1 cellular context compared by ENCODE assay signal in the genomic region with DNA sequence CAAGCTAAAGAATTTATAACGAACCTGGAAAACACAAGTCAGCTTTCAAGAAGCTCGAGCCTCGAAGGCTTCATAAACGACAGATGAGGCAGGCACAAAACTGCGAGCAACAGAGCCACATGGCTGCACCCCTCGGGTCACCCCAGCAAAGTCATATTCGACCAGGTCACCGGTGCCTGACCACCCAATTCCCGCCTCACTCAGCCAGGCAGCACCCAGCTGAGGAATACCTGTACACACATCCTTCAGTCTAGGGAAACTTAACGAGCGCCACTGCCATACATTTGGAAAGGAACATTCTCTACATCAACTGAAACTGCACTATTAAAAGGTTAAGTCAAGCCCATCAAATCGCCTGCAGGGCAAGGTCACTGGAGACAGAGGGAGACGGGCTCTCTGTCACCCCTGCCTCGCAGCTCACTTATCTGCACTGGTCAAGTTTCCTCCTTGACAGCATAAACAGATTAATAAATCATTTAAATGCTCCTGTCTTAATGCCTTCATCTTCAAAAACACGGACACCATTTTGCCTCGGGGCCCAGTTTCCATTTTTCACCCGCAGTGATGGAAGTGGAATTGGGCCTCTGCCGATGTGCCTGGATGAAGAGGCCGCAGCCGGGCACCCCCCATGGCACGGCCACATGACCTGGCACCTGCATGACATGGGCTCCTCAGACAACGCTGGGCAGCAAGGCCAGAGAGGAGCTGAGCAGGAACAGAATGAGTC.
TF ChIP-seq lines count a peak whose summit lies in the region.

No MANE protein-coding gene starts in this region.

TF ChIP-seq in GM23338, 12 proteins besides CTCF, POLR2A, EP300 and RAD21 (continued from another document):
- TF ChIP-seq ZNF331 (CRISPR knock-in tag; IDR thresholded peaks at IDR 0.05; ENCODE audit: low read depth) (no peak), NANOG (IDR thresholded peaks at IDR 0.05; ENCODE audit: borderline replicate concordance) (no peak), POLR2AphosphoS5 (IDR thresholded peaks at IDR 0.05; ENCODE audit: low read depth) (no peak)
- TF ChIP-seq, protein P1, sequence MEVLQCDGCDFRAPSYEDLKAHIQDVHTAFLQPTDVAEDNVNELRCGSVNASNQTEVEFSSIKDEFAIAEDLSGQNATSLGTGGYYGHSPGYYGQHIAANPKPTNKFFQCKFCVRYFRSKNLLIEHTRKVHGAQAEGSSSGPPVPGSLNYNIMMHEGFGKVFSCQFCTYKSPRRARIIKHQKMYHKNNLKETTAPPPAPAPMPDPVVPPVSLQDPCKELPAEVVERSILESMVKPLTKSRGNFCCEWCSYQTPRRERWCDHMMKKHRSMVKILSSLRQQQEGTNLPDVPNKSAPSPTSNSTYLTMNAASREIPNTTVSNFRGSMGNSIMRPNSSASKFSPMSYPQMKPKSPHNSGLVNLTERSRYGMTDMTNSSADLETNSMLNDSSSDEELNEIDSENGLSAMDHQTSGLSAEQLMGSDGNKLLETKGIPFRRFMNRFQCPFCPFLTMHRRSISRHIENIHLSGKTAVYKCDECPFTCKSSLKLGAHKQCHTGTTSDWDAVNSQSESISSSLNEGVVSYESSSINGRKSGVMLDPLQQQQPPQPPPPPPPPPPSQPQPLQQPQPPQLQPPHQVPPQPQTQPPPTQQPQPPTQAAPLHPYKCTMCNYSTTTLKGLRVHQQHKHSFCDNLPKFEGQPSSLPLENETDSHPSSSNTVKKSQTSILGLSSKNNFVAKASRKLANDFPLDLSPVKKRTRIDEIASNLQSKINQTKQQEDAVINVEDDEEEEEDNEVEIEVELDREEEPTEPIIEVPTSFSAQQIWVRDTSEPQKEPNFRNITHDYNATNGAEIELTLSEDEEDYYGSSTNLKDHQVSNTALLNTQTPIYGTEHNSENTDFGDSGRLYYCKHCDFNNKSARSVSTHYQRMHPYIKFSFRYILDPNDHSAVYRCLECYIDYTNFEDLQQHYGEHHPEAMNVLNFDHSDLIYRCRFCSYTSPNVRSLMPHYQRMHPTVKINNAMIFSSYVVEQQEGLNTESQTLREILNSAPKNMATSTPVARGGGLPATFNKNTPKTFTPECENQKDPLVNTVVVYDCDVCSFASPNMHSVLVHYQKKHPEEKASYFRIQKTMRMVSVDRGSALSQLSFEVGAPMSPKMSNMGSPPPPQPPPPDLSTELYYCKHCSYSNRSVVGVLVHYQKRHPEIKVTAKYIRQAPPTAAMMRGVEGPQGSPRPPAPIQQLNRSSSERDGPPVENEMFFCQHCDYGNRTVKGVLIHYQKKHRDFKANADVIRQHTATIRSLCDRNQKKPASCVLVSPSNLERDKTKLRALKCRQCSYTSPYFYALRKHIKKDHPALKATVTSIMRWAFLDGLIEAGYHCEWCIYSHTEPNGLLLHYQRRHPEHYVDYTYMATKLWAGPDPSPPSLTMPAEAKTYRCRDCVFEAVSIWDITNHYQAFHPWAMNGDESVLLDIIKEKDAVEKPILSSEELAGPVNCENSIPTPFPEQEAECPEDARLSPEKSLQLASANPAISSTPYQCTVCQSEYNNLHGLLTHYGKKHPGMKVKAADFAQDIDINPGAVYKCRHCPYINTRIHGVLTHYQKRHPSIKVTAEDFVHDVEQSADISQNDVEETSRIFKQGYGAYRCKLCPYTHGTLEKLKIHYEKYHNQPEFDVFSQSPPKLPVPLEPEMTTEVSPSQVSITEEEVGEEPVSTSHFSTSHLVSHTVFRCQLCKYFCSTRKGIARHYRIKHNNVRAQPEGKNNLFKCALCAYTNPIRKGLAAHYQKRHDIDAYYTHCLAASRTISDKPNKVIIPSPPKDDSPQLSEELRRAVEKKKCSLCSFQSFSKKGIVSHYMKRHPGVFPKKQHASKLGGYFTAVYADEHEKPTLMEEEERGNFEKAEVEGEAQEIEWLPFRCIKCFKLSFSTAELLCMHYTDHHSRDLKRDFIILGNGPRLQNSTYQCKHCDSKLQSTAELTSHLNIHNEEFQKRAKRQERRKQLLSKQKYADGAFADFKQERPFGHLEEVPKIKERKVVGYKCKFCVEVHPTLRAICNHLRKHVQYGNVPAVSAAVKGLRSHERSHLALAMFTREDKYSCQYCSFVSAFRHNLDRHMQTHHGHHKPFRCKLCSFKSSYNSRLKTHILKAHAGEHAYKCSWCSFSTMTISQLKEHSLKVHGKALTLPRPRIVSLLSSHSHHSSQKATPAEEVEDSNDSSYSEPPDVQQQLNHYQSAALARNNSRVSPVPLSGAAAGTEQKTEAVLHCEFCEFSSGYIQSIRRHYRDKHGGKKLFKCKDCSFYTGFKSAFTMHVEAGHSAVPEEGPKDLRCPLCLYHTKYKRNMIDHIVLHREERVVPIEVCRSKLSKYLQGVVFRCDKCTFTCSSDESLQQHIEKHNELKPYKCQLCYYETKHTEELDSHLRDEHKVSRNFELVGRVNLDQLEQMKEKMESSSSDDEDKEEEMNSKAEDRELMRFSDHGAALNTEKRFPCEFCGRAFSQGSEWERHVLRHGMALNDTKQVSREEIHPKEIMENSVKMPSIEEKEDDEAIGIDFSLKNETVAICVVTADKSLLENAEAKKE (CRISPR knock-in tag; IDR thresholded peaks at IDR 0.05): no peak
TF ChIP-seq in GM23338: peak in this region for 0.
